In genomic region chr16:85824161-85825135, GRCh38 we compare ENCODE assay signal across 18 cellular contexts. TPM values are rescaled to one million over a fixed set of nuclear protein-coding genes. Genes with fewer than 3 reads are reported as not detected.
DNase-seq lines count a peak whose midpoint lies in the region; ATAC-seq, FAIRE-seq and TF ChIP-seq lines count a peak whose summit lies in the region.
"Had no signal": no experiment of that assay in that cellular context is flagged by ENCODE, and none has a peak within 500 bp of the region (broad histone marks: within the 10 kb centered on the region; RNA-seq: fewer than 3 reads in every experiment).

No MANE protein-coding gene starts in this region.

- H3K27ac ChIP-seq in kidney (ENCODE audit: low read depth in 2 of 2, low read length in 2 of 2) (no peak overlapping the region), colonic mucosa (no peak overlapping the region)
- H3K27ac ChIP-seq: SJCRH30 had no signal

- no peaks in the 10 kb centered on the region for H3K9me3 ChIP-seq in kidney (ENCODE audit: control insufficient read depth in 1 of 2, low read length in 2 of 2)
- H3K9me3 ChIP-seq in colonic mucosa, result no peaks in the 10 kb centered on the region
- no peaks in the 10 kb centered on the region for H3K9me3 ChIP-seq in T-helper 17 cell (ENCODE audit: control insufficient read depth, low read length, poor library complexity, severe bottlenecking)
- H3K9me3 ChIP-seq: SJCRH30 had no signal

- TF ChIP-seq CTCF in kidney (IDR thresholded peaks at IDR 0.05; ENCODE audit: borderline replicate concordance, extremely low read depth, insufficient read depth) (no peak), colonic mucosa (IDR thresholded peaks at IDR 0.05) (no peak)

- peaks cover 4% of the 10 kb centered on the region for H3K27me3 Mint-ChIP-seq in T-helper 17 cell

- H3K4me3 ChIP-seq in H7 (ENCODE audit: insufficient read depth, low read depth, low read length) (no peak overlapping the region), kidney (ENCODE audit: low read length in 2 of 2) (no peak overlapping the region), colonic mucosa (no peak overlapping the region)
- H3K4me3 ChIP-seq: SJCRH30 had no signal

- no peak overlapping the region for H3K27ac Mint-ChIP-seq in T-helper 17 cell
- H3K27ac Mint-ChIP-seq: CD8-positive, alpha-beta T cell had no signal

- ATAC-seq in T-helper 17 cell, result no peak
- ATAC-seq: CD8-positive, alpha-beta T cell had no signal

- no peak for FAIRE-seq in kidney (lab: Jason Lieb, UNC)
- FAIRE-seq: GM19239 had no signal

- H3K4me1 Mint-ChIP-seq in T-helper 17 cell, result peaks cover 5% of the 10 kb centered on the region

- H3K9ac ChIP-seq in kidney (ENCODE audit: low read length in 2 of 2), result no peak overlapping the region
- no peak overlapping the region for H3K9ac ChIP-seq in colonic mucosa (ENCODE audit: low read depth in 2 of 2, low read length in 2 of 2)

- H3K36me3 Mint-ChIP-seq in T-helper 17 cell (ENCODE audit: low read depth), result peaks cover 2% of the 10 kb centered on the region
- H3K36me3 Mint-ChIP-seq: CD8-positive, alpha-beta T cell had no signal

- intact Hi-C loops in kidney (cut with DNase I) (loop anchor here (5.0 to 10.0 kb wide), 2 partner anchors 163 to 190 kb away; no protein-coding TSS in a partner anchor), posterior vena cava (cut with DNase I) (loop anchor here in 1 of 2 donors (5.0 to 10.0 kb wide), 2 partner anchors 160 to 193 kb away; no protein-coding TSS in a partner anchor), colonic mucosa (cut with DNase I) (loop anchor here (5.0 to 10.0 kb wide), 2 partner anchors 68 to 700 kb away; no protein-coding TSS in a partner anchor)

- DNase-seq in CD1c-positive myeloid dendritic cell (ENCODE audit: extremely low spot score) (peak; percentile 77), H7 (peak; percentile 37), kidney (peak; percentile 50), posterior vena cava (ENCODE audit: low spot score) (peak; percentile 78), colonic mucosa (no peak), HUDEP-2 (lab: John Stamatoyannopoulos, UW; ENCODE audit: unreplicated experiment in 76 of 76) (no peak), T-helper 17 cell (no peak), NCI-H1048 (lab: John Stamatoyannopoulos, UW) (no peak)
- DNase-seq: AML-193; CD8-positive, alpha-beta T cell; MV-4-11; NCI-H1436 treated with DMSO at 0.1 percent for 48 hours; NCI-H2081 treated with DMSO at 0.1 percent for 48 hours; NCI-H526 treated with DMSO at 0.1 percent for 48 hours; OCI-M1; RPMI8226 had no signal

- H3K4me3 Mint-ChIP-seq in T-helper 17 cell, result no peak overlapping the region
- H3K4me3 Mint-ChIP-seq: CD8-positive, alpha-beta T cell had no signal

- H3K4me1 ChIP-seq in kidney (ENCODE audit: control insufficient read depth in 1 of 2, insufficient read depth in 1 of 2, low read depth in 1 of 2, low read length in 2 of 2) (no peaks in the 10 kb centered on the region), colonic mucosa (peaks cover 9% of the 10 kb centered on the region)
- H3K4me1 ChIP-seq: SJCRH30 had no signal

- no peaks in the 10 kb centered on the region for H3K36me3 ChIP-seq in H7 (replicated peaks; ENCODE audit: control insufficient read depth, insufficient read depth, low read length)
- no peaks in the 10 kb centered on the region for H3K36me3 ChIP-seq in kidney (ENCODE audit: control insufficient read depth in 1 of 2, insufficient read depth in 2 of 2, low read length in 2 of 2)
- no peaks in the 10 kb centered on the region for H3K36me3 ChIP-seq in colonic mucosa
- H3K36me3 ChIP-seq: SJCRH30 had no signal

- peaks cover 3% of the 10 kb centered on the region; the same call in 1 of the 2 replicates for H3K27me3 ChIP-seq in H7 (ENCODE audit: control insufficient read depth, insufficient read depth, low read length)
- H3K27me3 ChIP-seq in colonic mucosa, result no peaks in the 10 kb centered on the region
- H3K27me3 ChIP-seq: SJCRH30 had no signal

RNA-seq across cellular contexts. Expression of gene COX4I1, which starts 25.0 kb away (rescaled TPM):
- 638 and 696 TPM in 2 replicates for total RNA-seq in H7 (2014; rRNA removed; shearing (Covaris generic))
- total RNA-seq in kidney (439 TPM), posterior vena cava (100 to 1,000 TPM; 273 to 322 TPM), colonic mucosa (1,000 to 10,000 TPM; 1,080 to 1,242 TPM), T-helper 17 cell (100 to 1,000 TPM; 526 to 533 TPM)
- 1,996 TPM for polyA plus RNA-seq in kidney (ENCODE audit: insufficient read depth, low read depth, low replicate concordance)

RNA-seq across cellular contexts. Expression of gene EMC8, which starts 25.1 kb away (rescaled TPM):
- 93.3 and 101 TPM in 2 replicates for total RNA-seq in H7 (2014; rRNA removed; shearing (Covaris generic))
- 20.9 TPM for total RNA-seq in kidney
- polyA plus RNA-seq in kidney (ENCODE audit: insufficient read depth, low read depth, low replicate concordance), result 24.7 TPM
- total RNA-seq in posterior vena cava, result 10 to 100 TPM; 17.4 to 19.4 TPM
- 10 to 100 TPM; 30.6 to 49.8 TPM for total RNA-seq in colonic mucosa
- total RNA-seq in T-helper 17 cell, result 10 to 100 TPM; 32.5 to 40.1 TPM

Comparison
In these comparisons a context has a peak if more than half of its experiments do, and no peak if none do; other contexts are left out.
1. DNase-seq: peak in CD1c-positive myeloid dendritic cell (single experiment), H7 (single experiment), kidney (single experiment) and posterior vena cava (single experiment); none in colonic mucosa (single experiment), HUDEP-2 (0 of 76), T-helper 17 cell (0 of 3) and NCI-H1048 (single experiment).